ENCODE assay signal across 1 cellular context in genomic region chr14:99575043-99576023, GRCh38.
TF ChIP-seq lines count a peak whose summit lies in the region.

No MANE protein-coding gene starts in this region.

TF ChIP-seq in liver, 16 proteins besides CTCF, POLR2A, EP300 and RAD21 (continued from another document):
- TF ChIP-seq MAX (IDR thresholded peaks at IDR 0.05) = no peak
- no peak for TF ChIP-seq HNF4G (IDR thresholded peaks at IDR 0.05)
